Comparison of ENCODE assay signal across 12 cellular contexts in the genomic region with DNA sequence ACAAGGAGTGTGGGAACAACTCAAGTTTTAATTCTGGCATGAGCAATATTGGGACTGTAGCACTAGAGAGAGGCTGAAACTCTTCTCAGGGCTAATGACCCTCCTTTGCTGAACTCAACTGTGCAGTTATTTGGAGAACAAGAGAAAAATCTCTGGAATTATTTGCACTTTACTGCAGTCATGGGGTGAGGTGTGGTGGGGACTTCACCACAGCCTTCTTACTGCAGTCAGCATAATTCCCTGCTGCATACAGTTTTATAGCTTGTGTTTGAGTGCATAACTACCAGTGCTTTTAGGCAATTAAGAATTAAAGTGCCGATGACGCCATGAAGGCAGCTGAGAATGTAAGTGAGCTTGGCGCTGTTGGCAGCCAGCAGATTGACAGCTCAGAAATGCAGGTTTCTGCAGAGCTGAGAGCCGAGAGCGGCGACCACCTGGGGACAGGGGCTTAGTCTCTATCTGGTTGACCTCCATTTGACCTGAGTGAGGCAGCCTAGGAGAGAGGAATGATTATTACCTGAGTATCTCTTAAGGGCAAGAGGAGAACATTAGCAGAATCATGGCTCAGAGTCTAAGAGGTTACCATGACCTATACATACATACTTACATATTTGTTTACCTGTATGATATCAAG.
"Had no signal": no experiment of that assay in that cellular context is flagged by ENCODE, and none has a peak within 500 bp of the region (broad histone marks: within the 10 kb centered on the region; RNA-seq: fewer than 3 reads in every experiment).

No MANE protein-coding gene starts in this region.

- H3K4me2 ChIP-seq: neural progenitor cell had no signal

- H3K27ac ChIP-seq: neural progenitor cell, ovary, testis had no signal

- H3K9ac ChIP-seq: neural progenitor cell had no signal

- H3K9me3 ChIP-seq: ovary, testis had no signal

- ATAC-seq: left lobe of liver; stimulated activated naive CD8-positive, alpha-beta T cell treated with anti-CD3 and anti-CD28 coated beads, Interleukin-15, amount 100 ng/mL, for 72 hours; WTC11 had no signal

- H2AFZ ChIP-seq: neural progenitor cell had no signal

- H3K4me1 ChIP-seq: neural progenitor cell, testis had no signal

- H3K36me3 ChIP-seq: neural progenitor cell, ovary had no signal

- H3K4me3 ChIP-seq: neural progenitor cell, ovary, testis had no signal

- H3K27me3 ChIP-seq: neural progenitor cell, ovary, testis had no signal

- DNase-seq: activated CD4-positive, alpha-beta T cell treated with anti-CD3 and anti-CD28 coated beads, Interleukin-2, amount 10 ng/mL, durations not matched to agents 24 days and 14 days; activated naive CD4-positive, alpha-beta T cell treated with anti-CD3 and anti-CD28 coated beads for 36 hours; foreskin melanocyte; head of caudate nucleus; ovary; stimulated activated CD4-positive, alpha-beta T cell treated with anti-CD3 and anti-CD28 coated beads, Interleukin-15, amount 100 ng/mL, for 24 hours; stimulated activated CD4-positive, alpha-beta T cell treated with anti-CD3 and anti-CD28 coated beads, Interleukin-4, amount 100 ng/mL, for 24 hours; stimulated activated naive CD8-positive, alpha-beta T cell treated with anti-CD3 and anti-CD28 coated beads, Interleukin-15, amount 100 ng/mL, for 72 hours; testis had no signal
